ENCODE assay signal across 21 cellular contexts in genomic region chr20:59365611-59366284, GRCh38.
"Had no signal": no experiment of that assay in that cellular context is flagged by ENCODE, and none has a peak within 500 bp of the region (broad histone marks: within the 10 kb centered on the region; RNA-seq: fewer than 3 reads in every experiment).

No MANE protein-coding gene starts in this region.

- H3K4me3 Mint-ChIP-seq: activated CD4-positive, alpha-beta T cell treated with anti-CD3 and anti-CD28 coated beads for 36 hours; activated naive CD4-positive, alpha-beta T cell treated with anti-CD3 and anti-CD28 coated beads, Interleukin-2, amount 50 U/mL, for 24 hours; dendritic cell treated with granulocyte-macrophage colony-stimulating factor and Interleukin-4, amounts not matched to agents 40 ng/mL and 50 ng/mL, for 4 days; immature natural killer cell; naive thymus-derived CD4-positive, alpha-beta T cell; T-helper 2 cell treated with Interferon-gamma antibody and Interleukin-4, amounts not matched to agents 5 μg/mL and 100 μg/mL, for 36 hours; WTC11 had no signal

- H3K4me1 ChIP-seq: adrenal gland, sigmoid colon, tibial nerve, uterus had no signal

- H3K9me3 ChIP-seq: adrenal gland, esophagus squamous epithelium, mucosa of descending colon, ovary, sigmoid colon, tibial nerve, uterus had no signal

- H3K27ac ChIP-seq: adrenal gland, esophagus squamous epithelium, ovary, sigmoid colon, tibial nerve, uterus had no signal

- ATAC-seq: activated CD4-positive, alpha-beta T cell treated with anti-CD3 and anti-CD28 coated beads for 36 hours; mucosa of descending colon; naive thymus-derived CD4-positive, alpha-beta T cell; WTC11 had no signal

- H3K27ac Mint-ChIP-seq: activated CD4-positive, alpha-beta T cell treated with anti-CD3 and anti-CD28 coated beads for 36 hours; activated naive CD4-positive, alpha-beta T cell treated with anti-CD3 and anti-CD28 coated beads, Interleukin-2, amount 50 U/mL, for 24 hours; dendritic cell treated with granulocyte-macrophage colony-stimulating factor and Interleukin-4, amounts not matched to agents 40 ng/mL and 50 ng/mL, for 4 days; immature natural killer cell; naive thymus-derived CD4-positive, alpha-beta T cell; T-helper 2 cell treated with Interferon-gamma antibody and Interleukin-4, amounts not matched to agents 5 μg/mL and 100 μg/mL, for 36 hours; WTC11 had no signal

- H3K9me3 Mint-ChIP-seq: activated naive CD4-positive, alpha-beta T cell treated with anti-CD3 and anti-CD28 coated beads, Interleukin-2, amount 50 U/mL, for 24 hours; dendritic cell treated with granulocyte-macrophage colony-stimulating factor and Interleukin-4, amounts not matched to agents 40 ng/mL and 50 ng/mL, for 4 days; immature natural killer cell; naive thymus-derived CD4-positive, alpha-beta T cell; T-helper 2 cell treated with Interferon-gamma antibody and Interleukin-4, amounts not matched to agents 5 μg/mL and 100 μg/mL, for 36 hours; WTC11 had no signal

- H3K27me3 ChIP-seq: adrenal gland, ovary, tibial nerve, uterus had no signal

- H3K36me3 Mint-ChIP-seq: activated naive CD4-positive, alpha-beta T cell treated with anti-CD3 and anti-CD28 coated beads, Interleukin-2, amount 50 U/mL, for 24 hours; immature natural killer cell; naive thymus-derived CD4-positive, alpha-beta T cell; WTC11 had no signal

- DNase-seq: activated CD4-positive, alpha-beta T cell treated with anti-CD3 and anti-CD28 coated beads for 36 hours; activated CD4-positive, alpha-beta T cell treated with anti-CD3 and anti-CD28 coated beads, Interleukin-2, amount 50 U/mL, for 48 hours; activated gamma-delta T cell; adrenal gland; effector CD8-positive, alpha-beta T cell; esophagus squamous epithelium; immature natural killer cell; mesenchymal stem cell; mucosa of descending colon; naive thymus-derived CD4-positive, alpha-beta T cell; ovary; sigmoid colon; stimulated activated CD8-positive, alpha-beta memory T cell treated with anti-CD3 and anti-CD28 coated beads, Interleukin-4, amount 100 ng/mL, for 48 hours; stimulated activated naive CD4-positive, alpha-beta T cell treated with Interleukin-2 at 50 U/mL for 16 hours; substantia nigra; uterus had no signal

- H3K36me3 ChIP-seq: adrenal gland, esophagus squamous epithelium, ovary, sigmoid colon, tibial nerve, uterus had no signal

- H3K4me1 Mint-ChIP-seq: activated CD4-positive, alpha-beta T cell treated with anti-CD3 and anti-CD28 coated beads for 36 hours; activated naive CD4-positive, alpha-beta T cell treated with anti-CD3 and anti-CD28 coated beads, Interleukin-2, amount 50 U/mL, for 24 hours; immature natural killer cell; naive thymus-derived CD4-positive, alpha-beta T cell had no signal

- H3K4me3 ChIP-seq: adrenal gland, esophagus squamous epithelium, mucosa of descending colon, ovary, sigmoid colon, tibial nerve, uterus had no signal

- H3K27me3 Mint-ChIP-seq: activated naive CD4-positive, alpha-beta T cell treated with anti-CD3 and anti-CD28 coated beads, Interleukin-2, amount 50 U/mL, for 24 hours; dendritic cell treated with granulocyte-macrophage colony-stimulating factor and Interleukin-4, amounts not matched to agents 40 ng/mL and 50 ng/mL, for 4 days had no signal
